ENCODE assay signal across 9 cellular contexts in genomic region chr14:64721391-64721791, GRCh38. TPM values are rescaled to one million over a fixed set of nuclear protein-coding genes. Genes with fewer than 3 reads are reported as not detected.
DNase-seq lines count a peak whose midpoint lies in the region; ATAC-seq and TF ChIP-seq lines count a peak whose summit lies in the region.
"Had no signal": no experiment of that assay in that cellular context is flagged by ENCODE, and none has a peak within 500 bp of the region (broad histone marks: within the 10 kb centered on the region; RNA-seq: fewer than 3 reads in every experiment).

No MANE protein-coding gene starts in this region.

- TF ChIP-seq RAD21 in Ishikawa (IDR thresholded peaks at IDR 0.05; ENCODE audit: low read depth) = peak; percentile 2; the same call in 1 of the 2 replicates

- H3K4me3 ChIP-seq in dorsolateral prefrontal cortex = peak overlapping the region in 17 of 59 donors; percentile 1 to 36 (median 10)

- intact Hi-C loops in dorsolateral prefrontal cortex (cut with DNase I) = no loop called here

- H3K27me3 ChIP-seq in dorsolateral prefrontal cortex = no peaks in the 10 kb centered on the region

- H3K27ac ChIP-seq in dorsolateral prefrontal cortex = peak overlapping the region; percentile 0 to 99 (median 87)

- peak; percentile 49 for TF ChIP-seq EP300 in Ishikawa (IDR thresholded peaks at IDR 0.05; ENCODE audit: borderline replicate concordance)

- DNase-seq in A172 (ENCODE audit: low spot score) (peak; percentile 83), dorsolateral prefrontal cortex (peak in 1 of 10 donors; percentile 21), mucosa of gallbladder (ENCODE audit: low spot score) (peak; percentile 78), cerebellar nuclear complex (lab: John Stamatoyannopoulos, UW) (no peak), MV-4-11 (lab: John Stamatoyannopoulos, UW) (no peak)
- DNase-seq: activated CD8-positive, alpha-beta memory T cell treated with anti-CD3 and anti-CD28 coated beads for 24 hours had no signal

- TF ChIP-seq CTCF in dorsolateral prefrontal cortex (IDR thresholded peaks at IDR 0.05 in 54 of 56, conservative IDR thresholded peaks at IDR 0.05 in 2 of 56; ENCODE audit: low read depth in 1 of 56, partially characterized antibody in 56 of 56) = no peak

- ATAC-seq in GM21825 (IDR thresholded peaks at IDR 0.05; ENCODE audit: unreplicated experiment) = no peak
- no peak for ATAC-seq in GM19452 (IDR thresholded peaks at IDR 0.05; ENCODE audit: unreplicated experiment)

TF ChIP-seq in Ishikawa, 13 proteins besides CTCF, POLR2A, EP300 and RAD21:
- TF ChIP-seq ZBTB7A (IDR thresholded peaks at IDR 0.05; ENCODE audit: low read depth) (no peak), CEBPB (IDR thresholded peaks at IDR 0.05) (no peak), TAF1 (IDR thresholded peaks at IDR 0.05; ENCODE audit: low read depth) (no peak), TEAD4 (IDR thresholded peaks at IDR 0.05) (peak; percentile 54), FOXM1 (IDR thresholded peaks at IDR 0.05; ENCODE audit: borderline replicate concordance, low read depth) (no peak), NFIC (IDR thresholded peaks at IDR 0.05) (peak; percentile 63), MAX (IDR thresholded peaks at IDR 0.05) (peak; percentile 75), YY1 (IDR thresholded peaks at IDR 0.05; ENCODE audit: low read depth) (no peak), CREB1 (IDR thresholded peaks at IDR 0.05; ENCODE audit: low read depth) (no peak), EGR1 (IDR thresholded peaks at IDR 0.05) (no peak), TCF12 (IDR thresholded peaks at IDR 0.05; ENCODE audit: low read depth) (peak; percentile 77)
- TF ChIP-seq, protein P1, sequence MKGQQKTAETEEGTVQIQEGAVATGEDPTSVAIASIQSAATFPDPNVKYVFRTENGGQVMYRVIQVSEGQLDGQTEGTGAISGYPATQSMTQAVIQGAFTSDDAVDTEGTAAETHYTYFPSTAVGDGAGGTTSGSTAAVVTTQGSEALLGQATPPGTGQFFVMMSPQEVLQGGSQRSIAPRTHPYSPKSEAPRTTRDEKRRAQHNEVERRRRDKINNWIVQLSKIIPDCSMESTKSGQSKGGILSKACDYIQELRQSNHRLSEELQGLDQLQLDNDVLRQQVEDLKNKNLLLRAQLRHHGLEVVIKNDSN (IDR thresholded peaks at IDR 0.05) = peak; percentile 60
- TF ChIP-seq, protein P2, sequence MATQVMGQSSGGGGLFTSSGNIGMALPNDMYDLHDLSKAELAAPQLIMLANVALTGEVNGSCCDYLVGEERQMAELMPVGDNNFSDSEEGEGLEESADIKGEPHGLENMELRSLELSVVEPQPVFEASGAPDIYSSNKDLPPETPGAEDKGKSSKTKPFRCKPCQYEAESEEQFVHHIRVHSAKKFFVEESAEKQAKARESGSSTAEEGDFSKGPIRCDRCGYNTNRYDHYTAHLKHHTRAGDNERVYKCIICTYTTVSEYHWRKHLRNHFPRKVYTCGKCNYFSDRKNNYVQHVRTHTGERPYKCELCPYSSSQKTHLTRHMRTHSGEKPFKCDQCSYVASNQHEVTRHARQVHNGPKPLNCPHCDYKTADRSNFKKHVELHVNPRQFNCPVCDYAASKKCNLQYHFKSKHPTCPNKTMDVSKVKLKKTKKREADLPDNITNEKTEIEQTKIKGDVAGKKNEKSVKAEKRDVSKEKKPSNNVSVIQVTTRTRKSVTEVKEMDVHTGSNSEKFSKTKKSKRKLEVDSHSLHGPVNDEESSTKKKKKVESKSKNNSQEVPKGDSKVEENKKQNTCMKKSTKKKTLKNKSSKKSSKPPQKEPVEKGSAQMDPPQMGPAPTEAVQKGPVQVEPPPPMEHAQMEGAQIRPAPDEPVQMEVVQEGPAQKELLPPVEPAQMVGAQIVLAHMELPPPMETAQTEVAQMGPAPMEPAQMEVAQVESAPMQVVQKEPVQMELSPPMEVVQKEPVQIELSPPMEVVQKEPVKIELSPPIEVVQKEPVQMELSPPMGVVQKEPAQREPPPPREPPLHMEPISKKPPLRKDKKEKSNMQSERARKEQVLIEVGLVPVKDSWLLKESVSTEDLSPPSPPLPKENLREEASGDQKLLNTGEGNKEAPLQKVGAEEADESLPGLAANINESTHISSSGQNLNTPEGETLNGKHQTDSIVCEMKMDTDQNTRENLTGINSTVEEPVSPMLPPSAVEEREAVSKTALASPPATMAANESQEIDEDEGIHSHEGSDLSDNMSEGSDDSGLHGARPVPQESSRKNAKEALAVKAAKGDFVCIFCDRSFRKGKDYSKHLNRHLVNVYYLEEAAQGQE (IDR thresholded peaks at IDR 0.05; ENCODE audit: low read depth) = no peak
TF ChIP-seq in Ishikawa: peak in this region for 5.

RNA-seq across cellular contexts. Expression of gene PLEKHG3, which starts 17.2 kb away (rescaled TPM):
- total RNA-seq in A172 (2014; rRNA removed; shearing (Covaris generic)) = 11.2 and 12.3 TPM in 2 replicates
- 100 to 1,000 TPM in 43 of 120 experiments, 10 to 100 TPM in 77; 27.1 to 361 (median 85.0) TPM for total RNA-seq in dorsolateral prefrontal cortex
- 101 TPM for total RNA-seq in mucosa of gallbladder

Comparison
In these comparisons a context has a peak if more than half of its experiments do, and no peak if none do; other contexts are left out.
1. DNase-seq: peak in A172 (single experiment) and mucosa of gallbladder (single experiment); none in cerebellar nuclear complex (0 of 2) and MV-4-11 (single experiment).